ENCODE assay signal across 33 cellular contexts in genomic region chr3:198088421-198088955, GRCh38.
"Had no signal": no experiment of that assay in that cellular context is flagged by ENCODE, and none has a peak within 500 bp of the region (broad histone marks: within the 10 kb centered on the region; RNA-seq: fewer than 3 reads in every experiment).

No MANE protein-coding gene starts in this region.

- H3K27ac ChIP-seq: ascending aorta, breast epithelium, epithelial cell of prostate, gastrocnemius medialis, heart left ventricle, WERI-Rb-1 had no signal

- H3K4me3 ChIP-seq: ascending aorta, breast epithelium, gastrocnemius medialis, heart left ventricle had no signal

- H3K9me3 ChIP-seq: ascending aorta, breast epithelium, gastrocnemius medialis, heart left ventricle had no signal

- H3K27ac Mint-ChIP-seq: activated B cell treated with CpG ODN at 0.5 μM for 24 hours; activated CD8-positive, alpha-beta T cell treated with anti-CD3 and anti-CD28 coated beads for 36 hours; activated naive CD4-positive, alpha-beta T cell treated with anti-CD3 and anti-CD28 coated beads, Interleukin-2, amount 10 ng/mL, durations not matched to agents 7 days and 5 days; activated naive CD4-positive, alpha-beta T cell treated with anti-CD3 and anti-CD28 coated beads, Interleukin-2, amount 50 U/mL, for 72 hours; activated naive CD8-positive, alpha-beta T cell treated with anti-CD3 and anti-CD28 coated beads, Interleukin-2, amount 10 ng/mL, durations not matched to agents 7 days and 5 days; activated T-helper 1 cell treated with anti-CD3 and anti-CD28 coated beads, Interleukin-12 subunit alpha, Interleukin-12 subunit beta, Interleukin-2, Interleukin-4 antibody, amounts not matched to agents 30 ng/mL and 10 ng/mL and 1 ng/mL, durations not matched to agents 14 hours and 24 hours and 36 hours; brain; effector memory CD8-positive, alpha-beta T cell; T-helper 17 cell; T-helper 2 cell treated with Interferon-gamma antibody and Interleukin-4, amounts not matched to agents 5 μg/mL and 100 μg/mL, for 36 hours had no signal

- H3K4me1 ChIP-seq: ascending aorta, breast epithelium, gastrocnemius medialis, heart left ventricle had no signal

- H3K36me3 ChIP-seq: ascending aorta, breast epithelium, gastrocnemius medialis, heart left ventricle, WERI-Rb-1 had no signal

- ATAC-seq: activated CD4-positive, CD25-positive, alpha-beta regulatory T cell treated with anti-CD3 and anti-CD28 coated beads, Interleukin-2, amount 50 U/mL, for 24 hours; activated CD8-positive, alpha-beta T cell treated with anti-CD3 and anti-CD28 coated beads for 36 hours; activated naive CD4-positive, alpha-beta T cell treated with anti-CD3 and anti-CD28 coated beads, Interleukin-2, amount 50 U/mL, for 72 hours; effector memory CD8-positive, alpha-beta T cell; esophagus mucosa; gastrocnemius medialis; heart left ventricle; T-helper 17 cell had no signal

- H3K9me3 Mint-ChIP-seq: activated naive CD4-positive, alpha-beta T cell treated with anti-CD3 and anti-CD28 coated beads, Interleukin-2, amount 10 ng/mL, durations not matched to agents 7 days and 5 days; activated T-helper 1 cell treated with anti-CD3 and anti-CD28 coated beads, Interleukin-12 subunit alpha, Interleukin-12 subunit beta, Interleukin-2, Interleukin-4 antibody, amounts not matched to agents 30 ng/mL and 10 ng/mL and 1 ng/mL, durations not matched to agents 14 hours and 24 hours and 36 hours; central memory CD8-positive, alpha-beta T cell; effector memory CD8-positive, alpha-beta T cell; T-helper 2 cell treated with Interferon-gamma antibody and Interleukin-4, amounts not matched to agents 5 μg/mL and 100 μg/mL, for 36 hours had no signal

- DNase-seq: activated B cell treated with CpG ODN at 0.5 μM for 24 hours; activated CD4-positive, alpha-beta T cell treated with anti-CD3 and anti-CD28 coated beads for 48 hours; activated CD4-positive, alpha-beta T cell treated with anti-CD3 and anti-CD28 coated beads, Interleukin-2, amount 50 U/mL, for 1 hour; activated CD4-positive, alpha-beta T cell treated with anti-CD3 and anti-CD28 coated beads, Interleukin-2, amount 50 U/mL, for 48 hours; activated CD8-positive, alpha-beta memory T cell treated with anti-CD3 and anti-CD28 coated beads for 24 hours; activated CD8-positive, alpha-beta T cell treated with anti-CD3 and anti-CD28 coated beads for 36 hours; activated gamma-delta T cell; activated naive CD4-positive, alpha-beta T cell; activated naive CD4-positive, alpha-beta T cell treated with anti-CD3 and anti-CD28 coated beads, Interleukin-2, amount 10 ng/mL, durations not matched to agents 7 days and 5 days; activated naive CD8-positive, alpha-beta T cell treated with anti-CD3 and anti-CD28 coated beads, Interleukin-2, amount 10 ng/mL, durations not matched to agents 7 days and 5 days; activated T-cell treated with anti-CD3 and anti-CD28 coated beads, Interleukin-2, amount 50 U/mL, for 48 hours; cortex of kidney; dermis blood vessel endothelial cell; effector CD4-positive, alpha-beta T cell; effector memory CD8-positive, alpha-beta T cell; foreskin fibroblast; gastrocnemius medialis; glutamatergic neuron; heart left ventricle; hypothalamus; T-helper 17 cell; T1000; WERI-Rb-1 had no signal

- H3K27me3 ChIP-seq: ascending aorta had no signal

- H3K36me3 Mint-ChIP-seq: activated naive CD4-positive, alpha-beta T cell treated with anti-CD3 and anti-CD28 coated beads, Interleukin-2, amount 10 ng/mL, durations not matched to agents 7 days and 5 days; brain had no signal

- H3K4me1 Mint-ChIP-seq: activated naive CD4-positive, alpha-beta T cell treated with anti-CD3 and anti-CD28 coated beads, Interleukin-2, amount 10 ng/mL, durations not matched to agents 7 days and 5 days; activated naive CD8-positive, alpha-beta T cell treated with anti-CD3 and anti-CD28 coated beads, Interleukin-2, amount 10 ng/mL, durations not matched to agents 7 days and 5 days; brain; central memory CD8-positive, alpha-beta T cell; T-helper 17 cell had no signal

- H3K4me3 Mint-ChIP-seq: activated B cell treated with CpG ODN at 0.5 μM for 24 hours; activated CD8-positive, alpha-beta T cell treated with anti-CD3 and anti-CD28 coated beads for 36 hours; activated naive CD4-positive, alpha-beta T cell treated with anti-CD3 and anti-CD28 coated beads, Interleukin-2, amount 10 ng/mL, durations not matched to agents 7 days and 5 days; activated naive CD8-positive, alpha-beta T cell treated with anti-CD3 and anti-CD28 coated beads, Interleukin-2, amount 10 ng/mL, durations not matched to agents 7 days and 5 days; activated T-helper 1 cell treated with anti-CD3 and anti-CD28 coated beads, Interleukin-12 subunit alpha, Interleukin-12 subunit beta, Interleukin-2, Interleukin-4 antibody, amounts not matched to agents 30 ng/mL and 10 ng/mL and 1 ng/mL, durations not matched to agents 14 hours and 24 hours and 36 hours; brain; central memory CD8-positive, alpha-beta T cell; effector memory CD8-positive, alpha-beta T cell; T-helper 17 cell; T-helper 2 cell treated with Interferon-gamma antibody and Interleukin-4, amounts not matched to agents 5 μg/mL and 100 μg/mL, for 36 hours had no signal
